15 cellular contexts compared by ENCODE assay signal in genomic region chrX:40087574-40088298, GRCh38. TPM values are rescaled to one million over a fixed set of nuclear protein-coding genes. Genes with fewer than 3 reads are reported as not detected.
DNase-seq lines count a peak whose midpoint lies in the region; ATAC-seq and TF ChIP-seq lines count a peak whose summit lies in the region.
"Had no signal": no experiment of that assay in that cellular context is flagged by ENCODE, and none has a peak within 500 bp of the region (broad histone marks: within the 10 kb centered on the region; RNA-seq: fewer than 3 reads in every experiment).

No MANE protein-coding gene starts in this region.

- no peaks in the 10 kb centered on the region for H3K36me3 Mint-ChIP-seq in mesothelial cell of epicardium
- peaks cover 33% of the 10 kb centered on the region for H3K36me3 Mint-ChIP-seq in stimulated activated effector memory CD8-positive, alpha-beta T cell treated with anti-CD3 and anti-CD28 coated beads, Interleukin-12 subunit alpha, Interleukin-12 subunit beta, amount 100 ng/mL, for 72 hours

- DNase-seq in coronary artery (ENCODE audit: low spot score) (no peak), mesothelial cell of epicardium (ENCODE audit: low spot score in 2 of 2, unreplicated experiment in 2 of 2) (no peak), tibial nerve (ENCODE audit: low spot score in 2 of 2) (no peak), NCI-H1436 treated with DMSO at 0.1 percent for 48 hours (lab: John Stamatoyannopoulos, UW) (no peak), sciatic nerve (ENCODE audit: low spot score) (no peak), activated gamma-delta T cell (lab: John Stamatoyannopoulos, UW) (no peak)
- no peak for DNase-seq in stimulated activated effector memory CD8-positive, alpha-beta T cell treated with anti-CD3 and anti-CD28 coated beads, Interleukin-12 subunit alpha, Interleukin-12 subunit beta, amount 100 ng/mL, for 72 hours (ENCODE audit: low spot score in 2 of 2)
- DNase-seq: activated CD4-positive, alpha-beta T cell treated with anti-CD3 and anti-CD28 coated beads, Interleukin-2, amount 10 ng/mL, durations not matched to agents 7 days and 5 days; activated T-cell treated with anti-CD3 and anti-CD28 coated beads, Interleukin-2, amount 50 U/mL, for 48 hours; CD8-positive, alpha-beta memory T cell; foreskin keratinocyte; NCI-H1048; OCI-M1; T-helper 2 cell had no signal

- peaks cover 70% of the 10 kb centered on the region for H3K4me1 ChIP-seq in HUES6 (ENCODE audit: control insufficient read depth, insufficient read depth, low read length)
- peaks cover 0 to 96% (median 36%) of the 10 kb centered on the region in 4 donors for H3K4me1 ChIP-seq in tibial nerve
- H3K4me1 ChIP-seq: foreskin keratinocyte had no signal

- H3K27me3 ChIP-seq in HUES6 (ENCODE audit: control insufficient read depth, insufficient read depth, low read length), result peaks cover 59% of the 10 kb centered on the region
- H3K27me3 ChIP-seq in tibial nerve, result peaks cover 0 to 55% of the 10 kb centered on the region in 2 donors
- H3K27me3 ChIP-seq: foreskin keratinocyte had no signal

- no peaks in the 10 kb centered on the region for H3K27me3 Mint-ChIP-seq in mesothelial cell of epicardium (ENCODE audit: low read depth)
- H3K27me3 Mint-ChIP-seq: activated CD4-positive, alpha-beta T cell treated with anti-CD3 and anti-CD28 coated beads, Interleukin-2, amount 10 ng/mL, durations not matched to agents 7 days and 5 days had no signal

- TF ChIP-seq EP300 in tibial nerve (IDR thresholded peaks at IDR 0.05), result no peak

- no peaks in the 10 kb centered on the region for H3K36me3 ChIP-seq in HUES6 (ENCODE audit: control insufficient read depth, insufficient read depth, low read length)
- H3K36me3 ChIP-seq in tibial nerve, result no peaks in the 10 kb centered on the region

- no peaks in the 10 kb centered on the region; the same call in 1 of the 2 replicates for H3K9me3 ChIP-seq in HUES6 (ENCODE audit: control insufficient read depth, insufficient read depth, low read depth, low read length)
- no peaks in the 10 kb centered on the region for H3K9me3 ChIP-seq in tibial nerve

- TF ChIP-seq POLR2A in tibial nerve (IDR thresholded peaks at IDR 0.05), result no peak

- 21 to 35% methylated on average over 9 to 11 of the region's 11 CpGs for WGBS in tibial nerve, 2 donors

- ATAC-seq in stimulated activated effector memory CD8-positive, alpha-beta T cell treated with anti-CD3 and anti-CD28 coated beads, Interleukin-12 subunit alpha, Interleukin-12 subunit beta, amount 100 ng/mL, for 72 hours, result no peak
- no peak for ATAC-seq in sciatic nerve
- ATAC-seq: foreskin keratinocyte had no signal

- peaks cover 4% of the 10 kb centered on the region for H3K9me3 Mint-ChIP-seq in mesothelial cell of epicardium
- no peaks in the 10 kb centered on the region for H3K9me3 Mint-ChIP-seq in stimulated activated effector memory CD8-positive, alpha-beta T cell treated with anti-CD3 and anti-CD28 coated beads, Interleukin-12 subunit alpha, Interleukin-12 subunit beta, amount 100 ng/mL, for 72 hours
- H3K9me3 Mint-ChIP-seq: activated CD4-positive, alpha-beta T cell treated with anti-CD3 and anti-CD28 coated beads, Interleukin-2, amount 10 ng/mL, durations not matched to agents 7 days and 5 days had no signal

- intact Hi-C loops in sciatic nerve (cut with DNase I), result no loop called here

- H3K9ac ChIP-seq in HUES6 (ENCODE audit: low read length), result peak overlapping the region; percentile 73

- H3K27ac Mint-ChIP-seq in mesothelial cell of epicardium, result peak overlapping the region; percentile 86
- H3K27ac Mint-ChIP-seq in stimulated activated effector memory CD8-positive, alpha-beta T cell treated with anti-CD3 and anti-CD28 coated beads, Interleukin-12 subunit alpha, Interleukin-12 subunit beta, amount 100 ng/mL, for 72 hours, result no peak overlapping the region
- H3K27ac Mint-ChIP-seq: activated CD4-positive, alpha-beta T cell treated with anti-CD3 and anti-CD28 coated beads, Interleukin-2, amount 10 ng/mL, durations not matched to agents 7 days and 5 days had no signal

- H3K4me3 Mint-ChIP-seq in mesothelial cell of epicardium, result no peak overlapping the region
- H3K4me3 Mint-ChIP-seq in stimulated activated effector memory CD8-positive, alpha-beta T cell treated with anti-CD3 and anti-CD28 coated beads, Interleukin-12 subunit alpha, Interleukin-12 subunit beta, amount 100 ng/mL, for 72 hours, result no peak overlapping the region
- H3K4me3 Mint-ChIP-seq: activated CD4-positive, alpha-beta T cell treated with anti-CD3 and anti-CD28 coated beads, Interleukin-2, amount 10 ng/mL, durations not matched to agents 7 days and 5 days had no signal

- H3K4me3 ChIP-seq in HUES6 (ENCODE audit: low read depth, low read length) (peak overlapping the region; percentile 66), coronary artery (no peak overlapping the region), tibial nerve (no peak overlapping the region)

- no peak for TF ChIP-seq CTCF in coronary artery (IDR thresholded peaks at IDR 0.05)
- TF ChIP-seq CTCF in mesothelial cell of epicardium (IDR thresholded peaks at IDR 0.05; ENCODE audit: unreplicated experiment), result no peak
- no peak for TF ChIP-seq CTCF in tibial nerve (IDR thresholded peaks at IDR 0.05)

- H3K27ac ChIP-seq in HUES6 (ENCODE audit: low read depth, low read length), result no peak overlapping the region; the same call in 1 of the 2 replicates
- H3K27ac ChIP-seq in coronary artery, result peak overlapping the region; percentile 35 to 78
- H3K27ac ChIP-seq in tibial nerve, result peak overlapping the region in 3 of 4 donors; percentile 59 to 82 (median 81)
- H3K27ac ChIP-seq: foreskin keratinocyte had no signal

- peaks cover 71% of the 10 kb centered on the region for H3K4me1 Mint-ChIP-seq in mesothelial cell of epicardium
- H3K4me1 Mint-ChIP-seq in stimulated activated effector memory CD8-positive, alpha-beta T cell treated with anti-CD3 and anti-CD28 coated beads, Interleukin-12 subunit alpha, Interleukin-12 subunit beta, amount 100 ng/mL, for 72 hours, result peaks cover 67% of the 10 kb centered on the region

RNA-seq across cellular contexts. Expression of gene BCOR, which starts 10.0 kb away (rescaled TPM):
- 49.0 to 52.3 TPM (median 49.7 TPM) in 3 replicates for total RNA-seq in mesothelial cell of epicardium
- total RNA-seq in tibial nerve, result 10 to 100 TPM; 16.2 to 34.7 (median 23.7) TPM
- total RNA-seq in sciatic nerve, result 42.0 TPM
